1 cellular context compared by ENCODE assay signal in the genomic region with DNA sequence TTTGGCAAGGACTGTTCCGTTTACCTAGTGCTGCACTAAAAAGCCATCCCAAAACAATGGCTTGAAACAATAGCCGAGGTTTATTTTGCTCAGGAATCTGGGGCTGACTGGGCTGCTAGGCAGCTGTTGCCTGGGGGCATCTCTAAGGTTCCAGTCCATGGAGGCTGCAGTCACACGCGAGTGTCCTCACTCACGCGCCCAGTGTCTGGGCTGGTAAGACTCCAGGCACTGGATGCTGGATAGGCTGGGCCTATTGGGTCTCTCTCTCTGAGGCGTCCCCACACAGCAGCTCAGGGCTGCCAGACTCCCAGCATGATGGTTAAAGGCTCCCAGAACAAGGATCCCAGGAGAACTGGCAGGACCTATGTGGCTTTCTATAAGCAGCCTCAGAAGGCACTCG.
TF ChIP-seq lines count a peak whose summit lies in the region.

No MANE protein-coding gene starts in this region.

TF ChIP-seq in GM23338, 12 proteins besides CTCF, POLR2A, EP300 and RAD21:
- TF ChIP-seq POLR2AphosphoS5 (IDR thresholded peaks at IDR 0.05; ENCODE audit: low read depth) (no peak), CREB1 (CRISPR knock-in tag; IDR thresholded peaks at IDR 0.05; ENCODE audit: low read depth) (no peak), EZH2phosphoT487 (IDR thresholded peaks at IDR 0.05; ENCODE audit: unreplicated experiment) (no peak), ZNF331 (CRISPR knock-in tag; IDR thresholded peaks at IDR 0.05; ENCODE audit: low read depth) (no peak), ZNF114 (CRISPR knock-in tag; IDR thresholded peaks at IDR 0.05) (no peak), STAT1 (IDR thresholded peaks at IDR 0.05; ENCODE audit: unreplicated experiment) (no peak), JUNB (IDR thresholded peaks at IDR 0.05; ENCODE audit: unreplicated experiment) (no peak), EZH2 (IDR thresholded peaks at IDR 0.05; ENCODE audit: low read depth, unreplicated experiment) (no peak), NANOG (IDR thresholded peaks at IDR 0.05; ENCODE audit: borderline replicate concordance) (no peak)
- TF ChIP-seq, protein P1, sequence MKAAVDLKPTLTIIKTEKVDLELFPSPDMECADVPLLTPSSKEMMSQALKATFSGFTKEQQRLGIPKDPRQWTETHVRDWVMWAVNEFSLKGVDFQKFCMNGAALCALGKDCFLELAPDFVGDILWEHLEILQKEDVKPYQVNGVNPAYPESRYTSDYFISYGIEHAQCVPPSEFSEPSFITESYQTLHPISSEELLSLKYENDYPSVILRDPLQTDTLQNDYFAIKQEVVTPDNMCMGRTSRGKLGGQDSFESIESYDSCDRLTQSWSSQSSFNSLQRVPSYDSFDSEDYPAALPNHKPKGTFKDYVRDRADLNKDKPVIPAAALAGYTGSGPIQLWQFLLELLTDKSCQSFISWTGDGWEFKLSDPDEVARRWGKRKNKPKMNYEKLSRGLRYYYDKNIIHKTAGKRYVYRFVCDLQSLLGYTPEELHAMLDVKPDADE (IDR thresholded peaks at IDR 0.05): no peak
- TF ChIP-seq, protein P2, sequence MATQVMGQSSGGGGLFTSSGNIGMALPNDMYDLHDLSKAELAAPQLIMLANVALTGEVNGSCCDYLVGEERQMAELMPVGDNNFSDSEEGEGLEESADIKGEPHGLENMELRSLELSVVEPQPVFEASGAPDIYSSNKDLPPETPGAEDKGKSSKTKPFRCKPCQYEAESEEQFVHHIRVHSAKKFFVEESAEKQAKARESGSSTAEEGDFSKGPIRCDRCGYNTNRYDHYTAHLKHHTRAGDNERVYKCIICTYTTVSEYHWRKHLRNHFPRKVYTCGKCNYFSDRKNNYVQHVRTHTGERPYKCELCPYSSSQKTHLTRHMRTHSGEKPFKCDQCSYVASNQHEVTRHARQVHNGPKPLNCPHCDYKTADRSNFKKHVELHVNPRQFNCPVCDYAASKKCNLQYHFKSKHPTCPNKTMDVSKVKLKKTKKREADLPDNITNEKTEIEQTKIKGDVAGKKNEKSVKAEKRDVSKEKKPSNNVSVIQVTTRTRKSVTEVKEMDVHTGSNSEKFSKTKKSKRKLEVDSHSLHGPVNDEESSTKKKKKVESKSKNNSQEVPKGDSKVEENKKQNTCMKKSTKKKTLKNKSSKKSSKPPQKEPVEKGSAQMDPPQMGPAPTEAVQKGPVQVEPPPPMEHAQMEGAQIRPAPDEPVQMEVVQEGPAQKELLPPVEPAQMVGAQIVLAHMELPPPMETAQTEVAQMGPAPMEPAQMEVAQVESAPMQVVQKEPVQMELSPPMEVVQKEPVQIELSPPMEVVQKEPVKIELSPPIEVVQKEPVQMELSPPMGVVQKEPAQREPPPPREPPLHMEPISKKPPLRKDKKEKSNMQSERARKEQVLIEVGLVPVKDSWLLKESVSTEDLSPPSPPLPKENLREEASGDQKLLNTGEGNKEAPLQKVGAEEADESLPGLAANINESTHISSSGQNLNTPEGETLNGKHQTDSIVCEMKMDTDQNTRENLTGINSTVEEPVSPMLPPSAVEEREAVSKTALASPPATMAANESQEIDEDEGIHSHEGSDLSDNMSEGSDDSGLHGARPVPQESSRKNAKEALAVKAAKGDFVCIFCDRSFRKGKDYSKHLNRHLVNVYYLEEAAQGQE (IDR thresholded peaks at IDR 0.05; ENCODE audit: unreplicated experiment): no peak
- TF ChIP-seq, protein P3, sequence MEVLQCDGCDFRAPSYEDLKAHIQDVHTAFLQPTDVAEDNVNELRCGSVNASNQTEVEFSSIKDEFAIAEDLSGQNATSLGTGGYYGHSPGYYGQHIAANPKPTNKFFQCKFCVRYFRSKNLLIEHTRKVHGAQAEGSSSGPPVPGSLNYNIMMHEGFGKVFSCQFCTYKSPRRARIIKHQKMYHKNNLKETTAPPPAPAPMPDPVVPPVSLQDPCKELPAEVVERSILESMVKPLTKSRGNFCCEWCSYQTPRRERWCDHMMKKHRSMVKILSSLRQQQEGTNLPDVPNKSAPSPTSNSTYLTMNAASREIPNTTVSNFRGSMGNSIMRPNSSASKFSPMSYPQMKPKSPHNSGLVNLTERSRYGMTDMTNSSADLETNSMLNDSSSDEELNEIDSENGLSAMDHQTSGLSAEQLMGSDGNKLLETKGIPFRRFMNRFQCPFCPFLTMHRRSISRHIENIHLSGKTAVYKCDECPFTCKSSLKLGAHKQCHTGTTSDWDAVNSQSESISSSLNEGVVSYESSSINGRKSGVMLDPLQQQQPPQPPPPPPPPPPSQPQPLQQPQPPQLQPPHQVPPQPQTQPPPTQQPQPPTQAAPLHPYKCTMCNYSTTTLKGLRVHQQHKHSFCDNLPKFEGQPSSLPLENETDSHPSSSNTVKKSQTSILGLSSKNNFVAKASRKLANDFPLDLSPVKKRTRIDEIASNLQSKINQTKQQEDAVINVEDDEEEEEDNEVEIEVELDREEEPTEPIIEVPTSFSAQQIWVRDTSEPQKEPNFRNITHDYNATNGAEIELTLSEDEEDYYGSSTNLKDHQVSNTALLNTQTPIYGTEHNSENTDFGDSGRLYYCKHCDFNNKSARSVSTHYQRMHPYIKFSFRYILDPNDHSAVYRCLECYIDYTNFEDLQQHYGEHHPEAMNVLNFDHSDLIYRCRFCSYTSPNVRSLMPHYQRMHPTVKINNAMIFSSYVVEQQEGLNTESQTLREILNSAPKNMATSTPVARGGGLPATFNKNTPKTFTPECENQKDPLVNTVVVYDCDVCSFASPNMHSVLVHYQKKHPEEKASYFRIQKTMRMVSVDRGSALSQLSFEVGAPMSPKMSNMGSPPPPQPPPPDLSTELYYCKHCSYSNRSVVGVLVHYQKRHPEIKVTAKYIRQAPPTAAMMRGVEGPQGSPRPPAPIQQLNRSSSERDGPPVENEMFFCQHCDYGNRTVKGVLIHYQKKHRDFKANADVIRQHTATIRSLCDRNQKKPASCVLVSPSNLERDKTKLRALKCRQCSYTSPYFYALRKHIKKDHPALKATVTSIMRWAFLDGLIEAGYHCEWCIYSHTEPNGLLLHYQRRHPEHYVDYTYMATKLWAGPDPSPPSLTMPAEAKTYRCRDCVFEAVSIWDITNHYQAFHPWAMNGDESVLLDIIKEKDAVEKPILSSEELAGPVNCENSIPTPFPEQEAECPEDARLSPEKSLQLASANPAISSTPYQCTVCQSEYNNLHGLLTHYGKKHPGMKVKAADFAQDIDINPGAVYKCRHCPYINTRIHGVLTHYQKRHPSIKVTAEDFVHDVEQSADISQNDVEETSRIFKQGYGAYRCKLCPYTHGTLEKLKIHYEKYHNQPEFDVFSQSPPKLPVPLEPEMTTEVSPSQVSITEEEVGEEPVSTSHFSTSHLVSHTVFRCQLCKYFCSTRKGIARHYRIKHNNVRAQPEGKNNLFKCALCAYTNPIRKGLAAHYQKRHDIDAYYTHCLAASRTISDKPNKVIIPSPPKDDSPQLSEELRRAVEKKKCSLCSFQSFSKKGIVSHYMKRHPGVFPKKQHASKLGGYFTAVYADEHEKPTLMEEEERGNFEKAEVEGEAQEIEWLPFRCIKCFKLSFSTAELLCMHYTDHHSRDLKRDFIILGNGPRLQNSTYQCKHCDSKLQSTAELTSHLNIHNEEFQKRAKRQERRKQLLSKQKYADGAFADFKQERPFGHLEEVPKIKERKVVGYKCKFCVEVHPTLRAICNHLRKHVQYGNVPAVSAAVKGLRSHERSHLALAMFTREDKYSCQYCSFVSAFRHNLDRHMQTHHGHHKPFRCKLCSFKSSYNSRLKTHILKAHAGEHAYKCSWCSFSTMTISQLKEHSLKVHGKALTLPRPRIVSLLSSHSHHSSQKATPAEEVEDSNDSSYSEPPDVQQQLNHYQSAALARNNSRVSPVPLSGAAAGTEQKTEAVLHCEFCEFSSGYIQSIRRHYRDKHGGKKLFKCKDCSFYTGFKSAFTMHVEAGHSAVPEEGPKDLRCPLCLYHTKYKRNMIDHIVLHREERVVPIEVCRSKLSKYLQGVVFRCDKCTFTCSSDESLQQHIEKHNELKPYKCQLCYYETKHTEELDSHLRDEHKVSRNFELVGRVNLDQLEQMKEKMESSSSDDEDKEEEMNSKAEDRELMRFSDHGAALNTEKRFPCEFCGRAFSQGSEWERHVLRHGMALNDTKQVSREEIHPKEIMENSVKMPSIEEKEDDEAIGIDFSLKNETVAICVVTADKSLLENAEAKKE (CRISPR knock-in tag; IDR thresholded peaks at IDR 0.05): no peak
TF ChIP-seq in GM23338: peak in this region for 0.
